ENCODE assay signal across 9 cellular contexts in the genomic region with DNA sequence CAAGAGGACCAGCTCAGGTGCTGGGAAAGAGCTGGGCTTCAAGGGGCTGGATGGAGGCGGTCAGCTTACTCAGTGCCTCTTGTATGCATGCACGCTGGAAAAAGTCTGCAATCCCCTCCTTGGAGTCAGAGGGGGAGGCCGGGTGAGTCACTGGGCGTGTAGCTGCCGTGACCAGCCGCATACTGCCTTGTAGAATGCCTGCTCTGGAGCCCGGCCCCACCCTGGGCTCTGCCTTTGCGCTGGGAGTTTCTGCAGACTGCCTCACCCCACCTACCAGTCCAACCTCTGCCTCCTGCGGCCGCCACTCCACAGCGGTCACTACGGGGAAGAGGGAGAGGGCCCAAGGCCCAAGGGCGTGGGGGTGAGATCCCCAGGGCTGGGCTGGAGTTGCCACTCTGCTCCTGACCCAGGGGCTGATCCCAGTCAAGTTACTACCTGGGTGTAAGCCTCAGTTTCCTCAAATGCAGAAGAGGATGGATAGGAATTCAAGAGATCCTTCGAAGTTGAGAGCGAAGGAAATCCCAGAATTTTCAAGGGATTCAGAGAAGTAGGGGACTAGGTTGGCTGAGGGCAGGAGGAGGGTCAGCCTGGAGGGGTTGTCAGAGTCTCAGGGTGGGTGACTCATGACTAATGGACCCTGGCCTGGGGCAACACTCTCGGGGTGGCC. TPM values are rescaled to one million over a fixed set of nuclear protein-coding genes. Genes with fewer than 3 reads are reported as not detected.
DNase-seq lines count a peak whose midpoint lies in the region; ATAC-seq and TF ChIP-seq lines count a peak whose summit lies in the region.
"Had no signal": no experiment of that assay in that cellular context is flagged by ENCODE, and none has a peak within 500 bp of the region (broad histone marks: within the 10 kb centered on the region; RNA-seq: fewer than 3 reads in every experiment).

No MANE protein-coding gene starts in this region.

- CTCF ChIA-PET in BJ (lab: Yijun Ruan, JAX) = interaction anchor here (0.5 to 5.2 kb wide), 6 partner anchors 7 to 768 kb away, joined by 3 to 31 read pairs (median 4); no protein-coding TSS in a partner anchor

- H3K4me3 ChIP-seq in BJ (ENCODE audit: low read depth, low read length) = no peak overlapping the region
- H3K4me3 ChIP-seq in Peyer's patch = peak overlapping the region in 1 of 4 donors; percentile 57
- H3K4me3 ChIP-seq in fibroblast of mammary gland (ENCODE audit: control insufficient read depth, low read depth, low read length) = no peak overlapping the region
- H3K4me3 ChIP-seq in GM23338 = no peak overlapping the region

- peaks cover 3% of the 10 kb centered on the region; the same call in 2 of the 3 replicates for H3K36me3 Mint-ChIP-seq in GM23338 (ENCODE audit: low read depth)
- H3K36me3 Mint-ChIP-seq: activated naive CD4-positive, alpha-beta T cell treated with anti-CD3 and anti-CD28 coated beads, Interleukin-2, amount 50 U/mL, for 24 hours had no signal

- no peak for TF ChIP-seq CTCF in BJ (IDR thresholded peaks at IDR 0.05; ENCODE audit: insufficient read depth, low read depth, low read length)
- no peak for TF ChIP-seq CTCF in Peyer's patch (IDR thresholded peaks at IDR 0.05)
- TF ChIP-seq CTCF in fibroblast of mammary gland (conservative IDR thresholded peaks at IDR 0.05; ENCODE audit: control insufficient read depth, insufficient read depth, low read depth, low read length) = no peak
- no peak for TF ChIP-seq CTCF in omental fat pad (IDR thresholded peaks at IDR 0.05)
- no peak for TF ChIP-seq CTCF in GM23338 (conservative IDR thresholded peaks at IDR 0.05; ENCODE audit: low read depth in 2 of 2)

- POLR2A ChIA-PET in BJ (lab: Charles Lee) = interaction anchor here (0.6 kb wide), 2 partner anchors 66 to 91 kb away, joined by 3 to 8 read pairs; no protein-coding TSS in a partner anchor

- no peaks in the 10 kb centered on the region for H4K20me1 ChIP-seq in GM23338 (replicated peaks; ENCODE audit: insufficient read depth)

- no peak overlapping the region for H2AFZ ChIP-seq in GM23338

- H3K9me2 ChIP-seq in GM23338 (ENCODE audit: insufficient read depth) = no peaks in the 10 kb centered on the region

- H3K9me3 ChIP-seq in Peyer's patch = no peaks in the 10 kb centered on the region

- H3K4me3 Mint-ChIP-seq in GM23338 = no peak overlapping the region
- H3K4me3 Mint-ChIP-seq: activated naive CD4-positive, alpha-beta T cell treated with anti-CD3 and anti-CD28 coated beads, Interleukin-2, amount 50 U/mL, for 24 hours had no signal

- H3K36me3 ChIP-seq in BJ (ENCODE audit: control insufficient read depth, insufficient read depth, low read length) = peaks cover 23% of the 10 kb centered on the region
- peaks cover 0 to 7% (median 0%) of the 10 kb centered on the region in 3 donors for H3K36me3 ChIP-seq in Peyer's patch
- no peaks in the 10 kb centered on the region for H3K36me3 ChIP-seq in GM23338 (ENCODE audit: insufficient read depth)

- H3K4me2 ChIP-seq in GM23338 = no peak overlapping the region

- H3K27me3 Mint-ChIP-seq in GM23338 (ENCODE audit: insufficient read depth, low read depth, poor library complexity) = peaks cover 20% of the 10 kb centered on the region

- ATAC-seq in omental fat pad (ENCODE audit: low FRiP score) (peak; percentile 80), GM23338 (no peak)

- no peak overlapping the region for H3K27ac Mint-ChIP-seq in GM23338
- H3K27ac Mint-ChIP-seq: activated naive CD4-positive, alpha-beta T cell treated with anti-CD3 and anti-CD28 coated beads, Interleukin-2, amount 50 U/mL, for 24 hours had no signal

- TF ChIP-seq POLR2A in Peyer's patch (IDR thresholded peaks at IDR 0.05) = peak in 1 of 2 donors; percentile 27

- no peaks in the 10 kb centered on the region for H3K9me3 Mint-ChIP-seq in GM23338
- H3K9me3 Mint-ChIP-seq: activated naive CD4-positive, alpha-beta T cell treated with anti-CD3 and anti-CD28 coated beads, Interleukin-2, amount 50 U/mL, for 24 hours had no signal

- H3K27me3 ChIP-seq in BJ (ENCODE audit: control insufficient read depth, insufficient read depth, low read length) (no peaks in the 10 kb centered on the region), Peyer's patch (peaks cover 0 to 16% of the 10 kb centered on the region in 2 donors), GM23338 (ENCODE audit: insufficient read depth) (no peaks in the 10 kb centered on the region; the same call in 1 of the 2 replicates)

- H3K27ac ChIP-seq in Peyer's patch = peak overlapping the region; percentile 63 to 96 (median 78)
- no peak overlapping the region for H3K27ac ChIP-seq in GM23338 (ENCODE audit: low read depth)

- H3K4me1 Mint-ChIP-seq in GM23338 = peaks cover 21% of the 10 kb centered on the region
- H3K4me1 Mint-ChIP-seq: activated naive CD4-positive, alpha-beta T cell treated with anti-CD3 and anti-CD28 coated beads, Interleukin-2, amount 50 U/mL, for 24 hours had no signal

- H3K4me1 ChIP-seq in Peyer's patch (peaks cover 0 to 46% (median 0%) of the 10 kb centered on the region in 4 donors), GM23338 (ENCODE audit: insufficient read depth) (peaks cover 26% of the 10 kb centered on the region)

- DNase-seq in BJ (ENCODE audit: low read depth) (peak; percentile 96), Peyer's patch (peak; percentile 25 to 85 (median 70)), fibroblast of mammary gland (ENCODE audit: low read depth) (peak; percentile 98), omental fat pad (ENCODE audit: low spot score) (peak; percentile 75), GM23338 (ENCODE audit: low spot score) (no peak), GM19240 (ENCODE audit: insufficient read length, low spot score) (no peak)
- no peak for DNase-seq in activated CD4-positive, alpha-beta T cell treated with anti-CD3 and anti-CD28 coated beads for 4 hours
- DNase-seq in stimulated activated CD8-positive, alpha-beta memory T cell treated with anti-CD3 and anti-CD28 coated beads, Interleukin-4, amount 100 ng/mL, for 48 hours = no peak

- H3F3A ChIP-seq in GM23338 (replicated peaks; ENCODE audit: low read depth) = no peaks in the 10 kb centered on the region

- H3K79me2 ChIP-seq in GM23338 (replicated peaks; ENCODE audit: insufficient read depth) = no peaks in the 10 kb centered on the region

RNA-seq across cellular contexts. Expression of a gene that starts 4.1 kb away (rescaled TPM):
- polyA plus RNA-seq in BJ (2011; rRNA removed) = 13.8 and 24.4 TPM in 2 replicates
- 10.9 and 15.0 TPM in 2 replicates for polyA minus RNA-seq in BJ (2011; rRNA and poly(A)+ RNA removed)
- total RNA-seq in Peyer's patch = 10 to 100 TPM in 1 of 4 donors, 1 to 10 TPM in 3; 4.2 to 21.9 (median 5.2) TPM
- 10 to 100 TPM; 27.8 to 59.4 (median 54.5) TPM for total RNA-seq in omental fat pad
- total RNA-seq in GM23338 (2014; rRNA removed; shearing (Covaris generic)) = 9.0 and 10.8 TPM in 2 replicates
- 2.7 and 3.3 TPM in 2 replicates for polyA plus RNA-seq in GM23338 (2016; fragmentation: Nextera tagmentation; extraction: Ambion mirVana)

RNA-seq across cellular contexts. Expression of a gene that starts 28.1 kb away (rescaled TPM):
- polyA plus RNA-seq in BJ (2011; rRNA removed) (not detected in 2 replicates), GM23338 (2016; fragmentation: Nextera tagmentation; extraction: Ambion mirVana) (not detected in 2 replicates)
- not detected in 2 replicates for polyA minus RNA-seq in BJ (2011; rRNA and poly(A)+ RNA removed)
- total RNA-seq in Peyer's patch (not detected), omental fat pad (not detected)
- total RNA-seq in GM23338 (2014; rRNA removed; shearing (Covaris generic)) = not detected in 2 replicates

RNA-seq across cellular contexts. Expression of a gene that starts 39.8 kb away (rescaled TPM):
- 6.4 and 9.9 TPM in 2 replicates for polyA plus RNA-seq in BJ (2011; rRNA removed)
- polyA minus RNA-seq in BJ (2011; rRNA and poly(A)+ RNA removed) = 7.4 and 8.6 TPM in 2 replicates
- total RNA-seq in Peyer's patch = 10 to 100 TPM; 22.4 to 42.5 (median 33.0) TPM
- total RNA-seq in omental fat pad = 10 to 100 TPM; 11.8 to 23.3 (median 15.4) TPM
- total RNA-seq in GM23338 (2014; rRNA removed; shearing (Covaris generic)) = 14.7 and 15.1 TPM in 2 replicates
- polyA plus RNA-seq in GM23338 (2016; fragmentation: Nextera tagmentation; extraction: Ambion mirVana) = 5.8 and 6.5 TPM in 2 replicates

Comparison
In these comparisons a context has a peak if more than half of its experiments do, and no peak if none do; other contexts are left out.
1. DNase-seq: peak in BJ (single experiment), Peyer's patch (3 of 3), fibroblast of mammary gland (single experiment) and omental fat pad (single experiment); none in activated CD4-positive, alpha-beta T cell treated with anti-CD3 and anti-CD28 coated beads for 4 hours (0 of 2), GM23338 (single experiment), stimulated activated CD8-positive, alpha-beta memory T cell treated with anti-CD3 and anti-CD28 coated beads, Interleukin-4, amount 100 ng/mL, for 48 hours (single experiment) and GM19240 (single experiment).